Comparison of ENCODE assay signal across 20 cellular contexts in genomic region chr1:56291374-56291841, GRCh38.
DNase-seq lines count a peak whose midpoint lies in the region; ATAC-seq and TF ChIP-seq lines count a peak whose summit lies in the region.
"Had no signal": no experiment of that assay in that cellular context is flagged by ENCODE, and none has a peak within 500 bp of the region (broad histone marks: within the 10 kb centered on the region; RNA-seq: fewer than 3 reads in every experiment).

No MANE protein-coding gene starts in this region.

- H3K4me2 ChIP-seq in neuronal stem cell (ENCODE audit: insufficient read depth, low read length, poor library complexity, severe bottlenecking): no peak overlapping the region
- H3K4me2 ChIP-seq in mesenchymal stem cell (ENCODE audit: low read length, poor library complexity, severe bottlenecking): no peak overlapping the region
- H3K4me2 ChIP-seq: A549 had no signal

- H2AK5ac ChIP-seq in neuronal stem cell (ENCODE audit: low read depth, low read length) (no peak overlapping the region), mesenchymal stem cell (ENCODE audit: low read length, severe bottlenecking) (no peak overlapping the region)

- H3K9me3 ChIP-seq in heart right ventricle (no peaks in the 10 kb centered on the region), neuronal stem cell (replicated peaks in 1 of 2; ENCODE audit: control insufficient read depth in 2 of 2, insufficient read depth in 1 of 2, low read depth in 1 of 2, low read length in 2 of 2) (no peaks in the 10 kb centered on the region), mesenchymal stem cell (ENCODE audit: control insufficient read depth, low read length) (no peaks in the 10 kb centered on the region), prostate gland (no peaks in the 10 kb centered on the region)
- H3K9me3 ChIP-seq: A549, transverse colon had no signal

- H4K91ac ChIP-seq in neuronal stem cell (ENCODE audit: low read depth, low read length, poor library complexity) (no peak overlapping the region), mesenchymal stem cell (ENCODE audit: low read length) (no peak overlapping the region)

- TF ChIP-seq POLR2A in prostate gland (IDR thresholded peaks at IDR 0.05): no peak

- no peak overlapping the region for H3K4me3 ChIP-seq in heart right ventricle
- H3K4me3 ChIP-seq in neuronal stem cell (ENCODE audit: low read length in 2 of 2): no peak overlapping the region
- H3K4me3 ChIP-seq in mesenchymal stem cell (ENCODE audit: insufficient read depth in 1 of 2, low read depth in 1 of 2, low read length in 2 of 2): peak overlapping the region in 1 of 2 experiments; percentile 2
- no peak overlapping the region for H3K4me3 ChIP-seq in prostate gland
- H3K4me3 ChIP-seq: A549, lung, transverse colon had no signal

- H3K27ac ChIP-seq in heart right ventricle (peak overlapping the region in 7 of 10 donors; percentile 10 to 73 (median 42)), neuronal stem cell (replicated peaks; ENCODE audit: low read length) (no peak overlapping the region), mesenchymal stem cell (ENCODE audit: low read length, poor library complexity, severe bottlenecking) (no peak overlapping the region), prostate gland (no peak overlapping the region)
- H3K27ac ChIP-seq: A549, transverse colon, VCaP had no signal

- H2BK15ac ChIP-seq in neuronal stem cell (ENCODE audit: low read length) (no peak overlapping the region), mesenchymal stem cell (ENCODE audit: low read depth, poor library complexity, severe bottlenecking) (no peak overlapping the region)

- TF ChIP-seq CTCF in heart right ventricle (IDR thresholded peaks at IDR 0.05) (no peak), prostate gland (IDR thresholded peaks at IDR 0.05) (no peak)

- H3K9ac ChIP-seq in neuronal stem cell (ENCODE audit: low read depth, low read length, poor library complexity) (no peak overlapping the region), mesenchymal stem cell (ENCODE audit: low read length) (no peak overlapping the region)

- H3K14ac ChIP-seq in neuronal stem cell (ENCODE audit: low read length) (no peak overlapping the region), mesenchymal stem cell (ENCODE audit: low read length in 2 of 2) (no peak overlapping the region)

- intact Hi-C loops in heart right ventricle (cut with DNase I) (loop anchor here in 4 of 10 donors (2.0 to 10.0 kb wide), 6 partner anchors 86 to 286 kb away; partner anchors contain the start of gene PLPP3 (in 2 of the 4)), prostate gland (cut with DNase I) (no loop called here)

- H3K4ac ChIP-seq in neuronal stem cell (ENCODE audit: low read length) (no peak overlapping the region), mesenchymal stem cell (ENCODE audit: low read depth in 1 of 2, low read length in 2 of 2) (no peak overlapping the region)

- H2BK12ac ChIP-seq in neuronal stem cell (ENCODE audit: low read length) (no peak overlapping the region), mesenchymal stem cell (ENCODE audit: low read length in 2 of 2) (peak overlapping the region in 1 of 2 experiments; percentile 15)

- peak; percentile 25 for DNase-seq in AG08395 (ENCODE audit: low spot score)
- peak; percentile 24 for DNase-seq in amniotic epithelial cell (ENCODE audit: low read depth)
- peak; percentile 16 to 40 for DNase-seq in heart right ventricle
- DNase-seq in neuronal stem cell (ENCODE audit: low spot score): no peak
- DNase-seq in mesenchymal stem cell: no peak
- no peak for DNase-seq in prostate gland (ENCODE audit: low spot score)
- DNase-seq in DMS79 (lab: John Stamatoyannopoulos, UW): no peak
- DNase-seq: activated naive CD8-positive, alpha-beta T cell treated with anti-CD3 and anti-CD28 coated beads, Interleukin-2, amount 10 ng/mL, durations not matched to agents 7 days and 5 days; activated T-cell treated with anti-CD3 and anti-CD28 coated beads, Interleukin-2, amount 50 U/mL, for 72 hours; CD4-positive, CD25-positive, alpha-beta regulatory T cell; DMS79 treated with DMSO at 0.1 percent for 48 hours; naive thymus-derived CD4-positive, alpha-beta T cell; NCI-H345; SHP77; stimulated activated CD4-positive, alpha-beta T cell treated with anti-CD3 and anti-CD28 coated beads, Interleukin-12 subunit alpha, Interleukin-12 subunit beta, amount 100 ng/mL, for 4 hours; transverse colon had no signal

- H3K79me1 ChIP-seq in neuronal stem cell (ENCODE audit: low read depth, low read length) (no peaks in the 10 kb centered on the region), mesenchymal stem cell (replicated peaks; ENCODE audit: low read length, poor library complexity, severe bottlenecking) (no peaks in the 10 kb centered on the region)

- peaks cover 0 to 39% (median 10%) of the 10 kb centered on the region in 9 donors for H3K4me1 ChIP-seq in heart right ventricle
- H3K4me1 ChIP-seq in neuronal stem cell (ENCODE audit: control insufficient read depth in 2 of 2, insufficient read depth in 1 of 2, low read depth in 1 of 2, low read length in 2 of 2): peaks cover 10% of the 10 kb centered on the region in 2 donors
- no peaks in the 10 kb centered on the region for H3K4me1 ChIP-seq in mesenchymal stem cell (ENCODE audit: control insufficient read depth, insufficient read depth, low read depth, low read length)
- H3K4me1 ChIP-seq in prostate gland (replicated peaks): no peaks in the 10 kb centered on the region
- H3K4me1 ChIP-seq: A549, transverse colon had no signal

- peak; percentile 67 to 90 (median 80) for ATAC-seq in heart right ventricle
- ATAC-seq in HG02973 (IDR thresholded peaks at IDR 0.05; ENCODE audit: unreplicated experiment): no peak
- ATAC-seq: A549; activated T-cell treated with anti-CD3 and anti-CD28 coated beads, Interleukin-2, amount 50 U/mL, for 72 hours; naive thymus-derived CD4-positive, alpha-beta T cell had no signal

- H4K8ac ChIP-seq in neuronal stem cell (ENCODE audit: low read depth, low read length) (no peak overlapping the region), mesenchymal stem cell (ENCODE audit: low read length) (no peak overlapping the region)

- H3K18ac ChIP-seq in neuronal stem cell (ENCODE audit: low read length) (no peak overlapping the region), mesenchymal stem cell (ENCODE audit: low read depth in 1 of 2, low read length in 2 of 2) (no peak overlapping the region)

- WGBS in heart right ventricle, 2 donors: 35 to 54% methylated on average over 5 of the region's 5 CpGs
- WGBS in neuronal stem cell (ENCODE audit: extremely low coverage in 2 of 2, insufficient read length in 2 of 2, insufficient replicate concordance in 1 of 2), 2 donors: no CpG with 5 or more reads among the region's 5 CpGs
- 74% methylated on average over 5 of the region's 5 CpGs for WGBS in mesenchymal stem cell
- 60% methylated on average over 5 of the region's 5 CpGs for WGBS in prostate gland

- H3K36me3 ChIP-seq in heart right ventricle (no peaks in the 10 kb centered on the region), neuronal stem cell (replicated peaks in 1 of 2; ENCODE audit: control insufficient read depth in 2 of 2, insufficient read depth in 2 of 2, low read length in 2 of 2) (no peaks in the 10 kb centered on the region), mesenchymal stem cell (ENCODE audit: control insufficient read depth in 1 of 2, insufficient read depth in 2 of 2, low read depth in 1 of 2, low read length in 2 of 2) (no peaks in the 10 kb centered on the region), prostate gland (no peaks in the 10 kb centered on the region)
- H3K36me3 ChIP-seq: transverse colon had no signal

- H2AFZ ChIP-seq in neuronal stem cell (ENCODE audit: low read length): peak overlapping the region; percentile 89
- no peak overlapping the region for H2AFZ ChIP-seq in mesenchymal stem cell (ENCODE audit: low read depth, low read length)

- H3K27me3 ChIP-seq in heart right ventricle (no peaks in the 10 kb centered on the region), neuronal stem cell (ENCODE audit: control insufficient read depth in 3 of 3, insufficient read depth in 3 of 3, low read depth in 1 of 3, low read length in 3 of 3) (no peaks in the 10 kb centered on the region), mesenchymal stem cell (ENCODE audit: control insufficient read depth in 1 of 2, insufficient read depth in 1 of 2, low read length in 2 of 2) (no peaks in the 10 kb centered on the region), prostate gland (replicated peaks; ENCODE audit: insufficient read depth) (no peaks in the 10 kb centered on the region)
- H3K27me3 ChIP-seq: transverse colon had no signal

- H3K23ac ChIP-seq in neuronal stem cell (ENCODE audit: low read depth, low read length, poor library complexity): no peak overlapping the region
- no peak overlapping the region for H3K23ac ChIP-seq in mesenchymal stem cell (ENCODE audit: low read length in 2 of 2)

- H2BK5ac ChIP-seq in neuronal stem cell (ENCODE audit: low read length) (no peak overlapping the region), mesenchymal stem cell (ENCODE audit: low read depth, low read length, poor library complexity, severe bottlenecking) (no peak overlapping the region)

- H2BK120ac ChIP-seq in neuronal stem cell (ENCODE audit: low read depth, low read length) (no peak overlapping the region), mesenchymal stem cell (ENCODE audit: low read depth, low read length) (no peak overlapping the region)

Comparison
In these comparisons a context has a peak if more than half of its experiments do, and no peak if none do; other contexts are left out.
1. DNase-seq: peak in AG08395 (single experiment), amniotic epithelial cell (single experiment) and heart right ventricle (2 of 2); none in neuronal stem cell (single experiment), mesenchymal stem cell (single experiment), prostate gland (single experiment) and DMS79 (single experiment).
2. H3K27ac ChIP-seq: peak in heart right ventricle (7 of 10); none in neuronal stem cell (single experiment), mesenchymal stem cell (single experiment) and prostate gland (0 of 2).